In the genomic region with DNA sequence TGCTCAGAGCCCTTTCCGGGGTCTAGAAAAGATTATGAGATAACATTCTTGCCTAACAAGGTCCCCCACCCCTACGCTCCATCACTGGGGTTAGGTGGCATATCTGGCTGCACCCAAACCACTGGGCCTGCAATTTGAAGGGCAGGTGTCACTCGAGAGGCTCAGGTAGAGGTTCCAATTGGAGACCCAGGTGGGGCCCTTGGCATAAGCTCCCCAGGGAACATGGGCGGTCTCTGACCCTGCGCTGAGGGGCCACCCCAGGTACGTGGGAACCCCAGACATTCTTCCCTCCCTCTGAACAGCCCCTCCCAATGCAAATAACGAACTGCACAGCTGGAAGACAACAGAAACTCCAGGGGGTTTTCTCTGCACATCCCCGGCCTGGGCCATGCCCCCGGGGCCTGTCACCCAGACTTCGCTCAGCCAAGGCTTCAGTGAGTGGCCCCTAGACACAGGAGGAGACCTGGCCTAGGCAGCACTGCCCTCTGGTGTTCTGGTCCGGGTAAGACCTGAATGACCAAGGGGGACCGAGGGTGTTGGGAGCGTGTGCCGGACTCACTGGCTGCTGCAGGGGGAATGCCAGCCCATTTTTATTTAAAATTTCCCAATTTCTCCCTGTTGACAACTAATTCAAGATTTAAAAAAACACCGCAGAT, we compare ENCODE assay signal across 8 cellular contexts. TPM values are rescaled to one million over a fixed set of nuclear protein-coding genes. Genes with fewer than 3 reads are reported as not detected.
A peak's percentile ranks its signal among the peaks of the same experiment; 100 is the strongest.
DNase-seq lines count a peak whose midpoint lies in the region; ATAC-seq and TF ChIP-seq lines count a peak whose summit lies in the region.

No MANE protein-coding gene starts in this region.

- DNase-seq in GM03348 (ENCODE audit: low spot score): peak; percentile 61
- DNase-seq in NAMALWA (ENCODE audit: low spot score): peak; percentile 52
- DNase-seq in dermis microvascular lymphatic vessel endothelial cell (ENCODE audit: low read depth in 2 of 2): peak; percentile 16 to 41
- peak; percentile 35 for DNase-seq in memory B cell (ENCODE audit: low spot score in 2 of 2)
- DNase-seq in superior temporal gyrus (ENCODE audit: extremely low spot score): peak; percentile 79

- ATAC-seq in memory B cell (ENCODE audit: low read depth): peak; percentile 74
- no peak for ATAC-seq in GM21390 (IDR thresholded peaks at IDR 0.05; ENCODE audit: unreplicated experiment)
- ATAC-seq in GM18519 (IDR thresholded peaks at IDR 0.05; ENCODE audit: low FRiP score, unreplicated experiment): no peak

- no peak overlapping the region for H3K27ac Mint-ChIP-seq in memory B cell

- peak; percentile 47 for TF ChIP-seq CTCF in WI38 (IDR thresholded peaks at IDR 0.05; ENCODE audit: low read depth, low read length)

- no peaks in the 10 kb centered on the region for H3K4me1 Mint-ChIP-seq in memory B cell

- no peaks in the 10 kb centered on the region for H3K9me3 Mint-ChIP-seq in memory B cell

- H3K4me3 ChIP-seq in WI38 (ENCODE audit: low read depth, low read length): no peak overlapping the region

- no peak overlapping the region for H3K4me3 Mint-ChIP-seq in memory B cell

- H3K36me3 Mint-ChIP-seq in memory B cell: peaks cover 8% of the 10 kb centered on the region

- H3K27me3 Mint-ChIP-seq in memory B cell: no peaks in the 10 kb centered on the region

RNA-seq across cellular contexts. Expression of a gene that starts 47.5 kb away (rescaled TPM):
- 110 and 126 TPM in 2 replicates for total RNA-seq in dermis microvascular lymphatic vessel endothelial cell

Comparison
In these comparisons a context has a peak if more than half of its experiments do, and no peak if none do; other contexts are left out.
1. DNase-seq: peak in every context shown above with its lines; median percentile 79 in superior temporal gyrus; 61 in GM03348; 52 in NAMALWA; 35 in memory B cell; 28 in dermis microvascular lymphatic vessel endothelial cell.